In genomic region chr4:169239236-169239905, GRCh38 we compare ENCODE assay signal across 17 cellular contexts. TPM values are rescaled to one million over a fixed set of nuclear protein-coding genes. Genes with fewer than 3 reads are reported as not detected.
DNase-seq lines count a peak whose midpoint lies in the region; ATAC-seq and TF ChIP-seq lines count a peak whose summit lies in the region.
"Had no signal": no experiment of that assay in that cellular context is flagged by ENCODE, and none has a peak within 500 bp of the region (broad histone marks: within the 10 kb centered on the region; RNA-seq: fewer than 3 reads in every experiment).

No MANE protein-coding gene starts in this region.

- no peak for TF ChIP-seq EP300 in esophagus muscularis mucosa (IDR thresholded peaks at IDR 0.05)

- H3K4me3 Mint-ChIP-seq in chondrocyte (ENCODE audit: unreplicated experiment) (no peak overlapping the region), osteocyte (ENCODE audit: unreplicated experiment) (peak overlapping the region; percentile 16)
- H3K4me3 Mint-ChIP-seq in stimulated activated naive CD8-positive, alpha-beta T cell treated with anti-CD3 and anti-CD28 coated beads, Interleukin-15, amount 100 ng/mL, for 72 hours, result no peak overlapping the region

- BruUV-seq in PC-3 (replicated peaks; lab: Mats Ljungman, UMichigan), result no TSS peak

- POLR2A ChIA-PET in PC-3 (lab: Charles Lee; ENCODE audit: unreplicated experiment), result no interaction called here

- H3K27me3 Mint-ChIP-seq in chondrocyte (ENCODE audit: low read depth) (no peaks in the 10 kb centered on the region), osteocyte (ENCODE audit: unreplicated experiment) (no peaks in the 10 kb centered on the region)
- H3K27me3 Mint-ChIP-seq in stimulated activated naive CD8-positive, alpha-beta T cell treated with anti-CD3 and anti-CD28 coated beads, Interleukin-15, amount 100 ng/mL, for 72 hours, result peaks cover 14% of the 10 kb centered on the region

- intact Hi-C loops in PC-3 (cut with micrococcal nuclease) (no loop called here), esophagus muscularis mucosa (cut with DNase I) (no loop called here)

- peak overlapping the region; percentile 14 for H3K4me2 ChIP-seq in GM23248 (ENCODE audit: unreplicated experiment)
- H3K4me2 ChIP-seq in PC-3 (ENCODE audit: low read length), result 0 out of 2 replicates have a peak overlapping the region, but pooled peaks have one; percentile 17

- TF ChIP-seq POLR2A in esophagus muscularis mucosa (IDR thresholded peaks at IDR 0.05; ENCODE audit: low read depth), result no peak

- H3K27me3 ChIP-seq in GM23248 (replicated peaks; ENCODE audit: insufficient read depth), result no peaks in the 10 kb centered on the region
- no peaks in the 10 kb centered on the region for H3K27me3 ChIP-seq in PC-3 (ENCODE audit: low read length)
- no peaks in the 10 kb centered on the region for H3K27me3 ChIP-seq in esophagus muscularis mucosa

- H3K27ac ChIP-seq in GM23248 (no peak overlapping the region), PC-3 (ENCODE audit: low read length) (no peak overlapping the region), esophagus muscularis mucosa (replicated peaks in 1 of 4) (no peak overlapping the region)
- H3K27ac ChIP-seq: C4-2B, SK-N-MC had no signal

- H3K9me2 ChIP-seq in GM23248 (ENCODE audit: insufficient read depth) (no peaks in the 10 kb centered on the region), PC-3 (replicated peaks; ENCODE audit: low read length) (no peaks in the 10 kb centered on the region)

- peaks cover 40% of the 10 kb centered on the region for H3F3A ChIP-seq in GM23248 (ENCODE audit: insufficient read depth)
- H3F3A ChIP-seq in PC-3 (ENCODE audit: low read length, unreplicated experiment), result no peaks in the 10 kb centered on the region

- DNase-seq in GM23248 (peak; percentile 34), PC-3 (no peak), chondrocyte (ENCODE audit: low spot score) (no peak), osteocyte (ENCODE audit: extremely low spot score, unreplicated experiment) (no peak), NCI-H1417 (lab: John Stamatoyannopoulos, UW) (no peak), esophagus muscularis mucosa (ENCODE audit: extremely low spot score) (no peak), NCI-H146 (lab: John Stamatoyannopoulos, UW) (no peak)
- DNase-seq in stimulated activated naive CD8-positive, alpha-beta T cell treated with anti-CD3 and anti-CD28 coated beads, Interleukin-15, amount 100 ng/mL, for 72 hours, result no peak
- DNase-seq: GF-D8, H7, Karpas-422, MM.1S, NCI-H1092 treated with DMSO at 0.1 percent for 48 hours, NCI-H345, NCI-H526 treated with DMSO at 0.1 percent for 48 hours had no signal

- H3K36me3 ChIP-seq in GM23248 (ENCODE audit: low read depth) (peaks cover 4% of the 10 kb centered on the region; the same call in 1 of the 2 replicates), PC-3 (ENCODE audit: low read depth, low read length) (peaks cover 8% of the 10 kb centered on the region), esophagus muscularis mucosa (no peaks in the 10 kb centered on the region)

- CTCF ChIA-PET in PC-3 (lab: Charles Lee), result no interaction called here

- H3K79me2 ChIP-seq in GM23248 (ENCODE audit: insufficient read depth), result peaks cover 100% of the 10 kb centered on the region
- peaks cover 99% of the 10 kb centered on the region for H3K79me2 ChIP-seq in PC-3 (ENCODE audit: low read length)

- no peak overlapping the region for H3K9ac ChIP-seq in GM23248
- H3K9ac ChIP-seq in PC-3 (ENCODE audit: low read length), result no peak overlapping the region

- H3K36me3 Mint-ChIP-seq in chondrocyte (ENCODE audit: low read depth) (no peaks in the 10 kb centered on the region), osteocyte (ENCODE audit: unreplicated experiment) (peaks cover 3% of the 10 kb centered on the region)

- 62 to 67% methylated on average over 7 of the region's 7 CpGs for WGBS in GM23248 (ENCODE audit: low coverage in 1 of 2, low lambda C conversion rate in 2 of 2, missing lambda C conversion rate in 2 of 2), 2 experiments
- 74% methylated on average over 7 of the region's 7 CpGs for WGBS in esophagus muscularis mucosa

- TF ChIP-seq CTCF in PC-3 (conservative IDR thresholded peaks at IDR 0.05; ENCODE audit: low read depth, low read length) (no peak), chondrocyte (IDR thresholded peaks at IDR 0.05) (no peak), osteocyte (IDR thresholded peaks at IDR 0.05) (no peak), esophagus muscularis mucosa (IDR thresholded peaks at IDR 0.05) (no peak)

- H3K9me3 Mint-ChIP-seq in chondrocyte (ENCODE audit: low read depth) (no peaks in the 10 kb centered on the region), osteocyte (ENCODE audit: unreplicated experiment) (no peaks in the 10 kb centered on the region)
- H3K9me3 Mint-ChIP-seq in stimulated activated naive CD8-positive, alpha-beta T cell treated with anti-CD3 and anti-CD28 coated beads, Interleukin-15, amount 100 ng/mL, for 72 hours, result no peaks in the 10 kb centered on the region

- H3K27ac Mint-ChIP-seq in chondrocyte (ENCODE audit: unreplicated experiment) (peak overlapping the region; percentile 62), osteocyte (ENCODE audit: unreplicated experiment) (peak overlapping the region; percentile 84)
- H3K27ac Mint-ChIP-seq in stimulated activated naive CD8-positive, alpha-beta T cell treated with anti-CD3 and anti-CD28 coated beads, Interleukin-15, amount 100 ng/mL, for 72 hours, result no peak overlapping the region

- in situ Hi-C loops in GM23248 (cut with MboI), result no loop called here

- peaks cover 54% of the 10 kb centered on the region for H4K20me1 ChIP-seq in GM23248 (ENCODE audit: insufficient read depth)
- H4K20me1 ChIP-seq in PC-3 (ENCODE audit: low read length), result peaks cover 10% of the 10 kb centered on the region

- peaks cover 79% of the 10 kb centered on the region for H3K4me1 Mint-ChIP-seq in chondrocyte (ENCODE audit: low read depth)
- peaks cover 87% of the 10 kb centered on the region for H3K4me1 Mint-ChIP-seq in osteocyte (ENCODE audit: unreplicated experiment)
- no peaks in the 10 kb centered on the region for H3K4me1 Mint-ChIP-seq in stimulated activated naive CD8-positive, alpha-beta T cell treated with anti-CD3 and anti-CD28 coated beads, Interleukin-15, amount 100 ng/mL, for 72 hours

- no peak overlapping the region for H2AFZ ChIP-seq in GM23248
- no peak overlapping the region for H2AFZ ChIP-seq in PC-3 (ENCODE audit: low read length)

- H3K4me3 ChIP-seq in GM23248 (no peak overlapping the region), PC-3 (ENCODE audit: low read length) (no peak overlapping the region), esophagus muscularis mucosa (no peak overlapping the region)
- H3K4me3 ChIP-seq: SK-N-MC had no signal

- H3K9me3 ChIP-seq in GM23248 (ENCODE audit: low read depth) (no peaks in the 10 kb centered on the region), PC-3 (ENCODE audit: low read length) (no peaks in the 10 kb centered on the region), esophagus muscularis mucosa (no peaks in the 10 kb centered on the region)

- ATAC-seq in PC-3, result no peak
- no peak for ATAC-seq in stimulated activated naive CD8-positive, alpha-beta T cell treated with anti-CD3 and anti-CD28 coated beads, Interleukin-15, amount 100 ng/mL, for 72 hours

- H3K4me1 ChIP-seq in GM23248 (ENCODE audit: insufficient read depth) (peaks cover 83% of the 10 kb centered on the region), PC-3 (ENCODE audit: insufficient read depth, low read length) (peaks cover 30% of the 10 kb centered on the region), esophagus muscularis mucosa (peaks cover 45 to 58% (median 55%) of the 10 kb centered on the region in 4 donors)

RNA-seq across cellular contexts. Expression of gene SH3RF1, which starts 31.4 kb away (rescaled TPM):
- total RNA-seq in GM23248 (2014; rRNA removed; shearing (Covaris generic)), result 24.9 and 28.3 TPM in 2 replicates
- 53.8 and 55.5 TPM in 2 replicates for polyA plus RNA-seq in GM23248 (2016; fragmentation: Nextera tagmentation; extraction: Ambion mirVana)
- total RNA-seq in PC-3 (2014; rRNA removed) (20.2 and 21.0 TPM in 2 replicates), chondrocyte (21.8 to 28.1 TPM (median 25.2 TPM) in 3 replicates), osteocyte (27.6 and 31.8 TPM in 2 replicates), esophagus muscularis mucosa (10 to 100 TPM in 3 of 4 donors, 1 to 10 TPM in 1; 10.0 to 11.8 (median 10.9) TPM)

Comparison
In these comparisons a context has a peak if more than half of its experiments do, and no peak if none do; other contexts are left out.
1. H3K27ac Mint-ChIP-seq: peak in chondrocyte (single experiment) and osteocyte (single experiment); none in stimulated activated naive CD8-positive, alpha-beta T cell treated with anti-CD3 and anti-CD28 coated beads, Interleukin-15, amount 100 ng/mL, for 72 hours (0 of 2).